18 cellular contexts compared by ENCODE assay signal in the genomic region with DNA sequence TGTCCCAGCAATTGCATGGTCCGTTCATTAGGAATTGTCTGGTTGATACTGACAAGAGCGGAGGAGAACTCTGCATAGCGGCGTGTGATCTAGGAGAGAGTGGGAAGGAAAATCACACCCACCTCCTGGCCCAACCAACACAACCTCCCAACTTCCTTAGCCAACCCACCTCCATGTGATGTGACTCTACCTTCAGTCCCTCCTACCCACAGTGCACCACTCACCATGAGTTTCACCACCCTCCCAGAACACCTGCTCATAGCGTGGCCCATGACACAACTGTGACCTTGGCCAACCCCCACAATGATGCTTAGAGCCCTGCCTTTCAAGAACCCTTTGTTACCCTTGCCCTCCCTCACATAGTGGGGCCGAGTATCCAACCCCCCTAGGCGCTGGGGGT. TPM values are rescaled to one million over a fixed set of nuclear protein-coding genes. Genes with fewer than 3 reads are reported as not detected.
DNase-seq lines count a peak whose midpoint lies in the region; ATAC-seq, FAIRE-seq and TF ChIP-seq lines count a peak whose summit lies in the region.
"Had no signal": no experiment of that assay in that cellular context is flagged by ENCODE, and none has a peak within 500 bp of the region (broad histone marks: within the 10 kb centered on the region; RNA-seq: fewer than 3 reads in every experiment).

No MANE protein-coding gene starts in this region.

- H3K9me3 ChIP-seq in neuronal stem cell (replicated peaks in 1 of 2; ENCODE audit: control insufficient read depth in 2 of 2, insufficient read depth in 1 of 2, low read depth in 1 of 2, low read length in 2 of 2), result no peaks in the 10 kb centered on the region
- H3K9me3 ChIP-seq: BLaER1 had no signal

- no peak overlapping the region for H3K27ac ChIP-seq in neuronal stem cell (replicated peaks; ENCODE audit: low read length)
- H3K27ac ChIP-seq: BLaER1, GM23248 had no signal

- POLR2A ChIA-PET in activated CD8-positive, alpha-beta T cell treated with anti-CD3 and anti-CD28 coated beads for 36 hours (lab: Charles Lee), result interaction anchor here (1.1 to 2.9 kb wide), 3 partner anchors 8 to 13 kb away, joined by 3 to 19 read pairs (median 5); a partner anchor contains a TSS
- POLR2A ChIA-PET in activated CD8-positive, alpha-beta T cell treated with anti-CD3 and anti-CD28 coated beads, Interleukin-2, amount 10 ng/mL, durations not matched to agents 7 days and 5 days (lab: Charles Lee), result no interaction called here

- no peak for TF ChIP-seq CTCF in activated CD8-positive, alpha-beta T cell treated with anti-CD3 and anti-CD28 coated beads for 36 hours (IDR thresholded peaks at IDR 0.05)

- no peaks in the 10 kb centered on the region for H3K27me3 ChIP-seq in neuronal stem cell (ENCODE audit: control insufficient read depth in 3 of 3, insufficient read depth in 3 of 3, low read depth in 1 of 3, low read length in 3 of 3)
- H3K27me3 ChIP-seq: BLaER1 had no signal

- H3K9me3 Mint-ChIP-seq in activated CD8-positive, alpha-beta T cell treated with anti-CD3 and anti-CD28 coated beads for 36 hours, result no peaks in the 10 kb centered on the region
- no peaks in the 10 kb centered on the region for H3K9me3 Mint-ChIP-seq in activated CD8-positive, alpha-beta T cell treated with anti-CD3 and anti-CD28 coated beads, Interleukin-2, amount 10 ng/mL, durations not matched to agents 7 days and 5 days (ENCODE audit: insufficient read depth)
- no peaks in the 10 kb centered on the region for H3K9me3 Mint-ChIP-seq in activated naive CD8-positive, alpha-beta T cell treated with anti-CD3 and anti-CD28 coated beads, Interleukin-2, amount 50 U/mL, for 24 hours
- H3K9me3 Mint-ChIP-seq in effector memory CD8-positive, alpha-beta T cell, result no peaks in the 10 kb centered on the region
- H3K9me3 Mint-ChIP-seq: CD8-positive, alpha-beta memory T cell had no signal

- no peaks in the 10 kb centered on the region for H3K4me1 ChIP-seq in neuronal stem cell (ENCODE audit: control insufficient read depth in 2 of 2, insufficient read depth in 1 of 2, low read depth in 1 of 2, low read length in 2 of 2)
- H3K4me1 ChIP-seq: BLaER1 had no signal

- H3K9ac ChIP-seq in neuronal stem cell (ENCODE audit: low read depth, low read length, poor library complexity), result no peak overlapping the region
- H3K9ac ChIP-seq: BLaER1, GM23248 had no signal

- no peak overlapping the region for H3K4me3 Mint-ChIP-seq in activated CD8-positive, alpha-beta T cell treated with anti-CD3 and anti-CD28 coated beads for 36 hours
- no peak overlapping the region for H3K4me3 Mint-ChIP-seq in activated CD8-positive, alpha-beta T cell treated with anti-CD3 and anti-CD28 coated beads, Interleukin-2, amount 10 ng/mL, durations not matched to agents 7 days and 5 days
- H3K4me3 Mint-ChIP-seq in activated naive CD8-positive, alpha-beta T cell treated with anti-CD3 and anti-CD28 coated beads, Interleukin-2, amount 50 U/mL, for 24 hours, result no peak overlapping the region
- no peak overlapping the region for H3K4me3 Mint-ChIP-seq in effector memory CD8-positive, alpha-beta T cell
- H3K4me3 Mint-ChIP-seq: CD8-positive, alpha-beta memory T cell had no signal

- H2BK120ac ChIP-seq in neuronal stem cell (ENCODE audit: low read depth, low read length), result no peak overlapping the region

- H3K36me3 Mint-ChIP-seq in activated CD8-positive, alpha-beta T cell treated with anti-CD3 and anti-CD28 coated beads for 36 hours (ENCODE audit: low read depth), result peaks cover 49% of the 10 kb centered on the region
- peaks cover 64% of the 10 kb centered on the region for H3K36me3 Mint-ChIP-seq in activated CD8-positive, alpha-beta T cell treated with anti-CD3 and anti-CD28 coated beads, Interleukin-2, amount 10 ng/mL, durations not matched to agents 7 days and 5 days (ENCODE audit: low read depth)
- peaks cover 58% of the 10 kb centered on the region for H3K36me3 Mint-ChIP-seq in activated naive CD8-positive, alpha-beta T cell treated with anti-CD3 and anti-CD28 coated beads, Interleukin-2, amount 50 U/mL, for 24 hours (ENCODE audit: low read depth)
- peaks cover 72% of the 10 kb centered on the region for H3K36me3 Mint-ChIP-seq in effector memory CD8-positive, alpha-beta T cell (ENCODE audit: insufficient read depth)

- no peak overlapping the region for H3K4ac ChIP-seq in neuronal stem cell (ENCODE audit: low read length)

- no peak overlapping the region for H2AK5ac ChIP-seq in neuronal stem cell (ENCODE audit: low read depth, low read length)

- no peak overlapping the region for H3K4me3 ChIP-seq in neuronal stem cell (ENCODE audit: low read length in 2 of 2)
- H3K4me3 ChIP-seq: BLaER1, GM23248 had no signal

- H3K4me1 Mint-ChIP-seq in activated CD8-positive, alpha-beta T cell treated with anti-CD3 and anti-CD28 coated beads for 36 hours (ENCODE audit: low read depth), result peaks cover 11% of the 10 kb centered on the region
- H3K4me1 Mint-ChIP-seq in activated CD8-positive, alpha-beta T cell treated with anti-CD3 and anti-CD28 coated beads, Interleukin-2, amount 10 ng/mL, durations not matched to agents 7 days and 5 days (ENCODE audit: low read depth), result peaks cover 4% of the 10 kb centered on the region
- no peaks in the 10 kb centered on the region for H3K4me1 Mint-ChIP-seq in activated naive CD8-positive, alpha-beta T cell treated with anti-CD3 and anti-CD28 coated beads, Interleukin-2, amount 50 U/mL, for 24 hours
- peaks cover 0 to 2% of the 10 kb centered on the region in 2 donors for H3K4me1 Mint-ChIP-seq in effector memory CD8-positive, alpha-beta T cell (ENCODE audit: low read depth in 2 of 2)

- no peak overlapping the region for H4K8ac ChIP-seq in neuronal stem cell (ENCODE audit: low read depth, low read length)

- peak overlapping the region; percentile 10 for H2BK12ac ChIP-seq in neuronal stem cell (ENCODE audit: low read length)

- no peak overlapping the region for H4K91ac ChIP-seq in neuronal stem cell (ENCODE audit: low read depth, low read length, poor library complexity)

- ATAC-seq in activated CD8-positive, alpha-beta T cell treated with anti-CD3 and anti-CD28 coated beads for 36 hours, result peak; percentile 39
- ATAC-seq in activated CD8-positive, alpha-beta T cell treated with anti-CD3 and anti-CD28 coated beads, Interleukin-2, amount 10 ng/mL, durations not matched to agents 7 days and 5 days, result no peak
- ATAC-seq in activated naive CD8-positive, alpha-beta T cell treated with anti-CD3 and anti-CD28 coated beads, Interleukin-2, amount 50 U/mL, for 24 hours, result peak; percentile 26
- no peak for ATAC-seq in effector memory CD8-positive, alpha-beta T cell (replicated peaks)

- no peak overlapping the region for H2BK15ac ChIP-seq in neuronal stem cell (ENCODE audit: low read length)

- DNase-seq in activated CD8-positive, alpha-beta T cell treated with anti-CD3 and anti-CD28 coated beads for 36 hours, result no peak
- no peak for DNase-seq in activated CD8-positive, alpha-beta T cell treated with anti-CD3 and anti-CD28 coated beads, Interleukin-2, amount 10 ng/mL, durations not matched to agents 7 days and 5 days
- no peak for DNase-seq in GM12891 (ENCODE audit: insufficient read length, low spot score)
- no peak for DNase-seq in activated naive CD8-positive, alpha-beta T cell treated with anti-CD3 and anti-CD28 coated beads, Interleukin-2, amount 50 U/mL, for 24 hours
- DNase-seq in neuronal stem cell (ENCODE audit: low spot score), result no peak
- DNase-seq in stimulated activated CD8-positive, alpha-beta memory T cell treated with anti-CD3 and anti-CD28 coated beads, Interleukin-4, amount 100 ng/mL, for 48 hours, result no peak
- DNase-seq in effector memory CD8-positive, alpha-beta T cell, result no peak
- DNase-seq: CD8-positive, alpha-beta memory T cell; DMS79 treated with DMSO at 0.1 percent for 48 hours; GM23248; KBM-7; MV-4-11; NCI-H1417; NCI-H187 treated with DMSO at 0.1 percent for 48 hours; NCI-H526 treated with DMSO at 0.1 percent for 48 hours had no signal

- H2AFZ ChIP-seq in neuronal stem cell (ENCODE audit: low read length), result no peak overlapping the region
- H2AFZ ChIP-seq: GM23248 had no signal

- no CpG with 5 or more reads among the region's 7 CpGs for WGBS in neuronal stem cell (ENCODE audit: extremely low coverage in 2 of 2, insufficient read length in 2 of 2, insufficient replicate concordance in 1 of 2), 2 donors

- intact Hi-C loops in activated CD8-positive, alpha-beta T cell treated with anti-CD3 and anti-CD28 coated beads for 36 hours (cut with micrococcal nuclease), result no loop called here

- CTCF ChIA-PET in activated CD8-positive, alpha-beta T cell treated with anti-CD3 and anti-CD28 coated beads for 36 hours (lab: Charles Lee), result interaction anchor here (0.7 kb wide), 1 partner anchor 8 kb away, joined by 3 read pairs; a partner anchor contains a TSS
- CTCF ChIA-PET in activated CD8-positive, alpha-beta T cell treated with anti-CD3 and anti-CD28 coated beads, Interleukin-2, amount 10 ng/mL, durations not matched to agents 7 days and 5 days (lab: Charles Lee), result no interaction called here

- no peak overlapping the region for H3K4me2 ChIP-seq in neuronal stem cell (ENCODE audit: insufficient read depth, low read length, poor library complexity, severe bottlenecking)
- H3K4me2 ChIP-seq: BLaER1 had no signal

- H3K23ac ChIP-seq in neuronal stem cell (ENCODE audit: low read depth, low read length, poor library complexity), result peak overlapping the region; percentile 31

- H3K79me1 ChIP-seq in neuronal stem cell (ENCODE audit: low read depth, low read length), result no peaks in the 10 kb centered on the region

- no peak for FAIRE-seq in GM12891 (lab: Jason Lieb, UNC)
- FAIRE-seq: A204.1, RCC 7860 had no signal

- no peak overlapping the region for H3K18ac ChIP-seq in neuronal stem cell (ENCODE audit: low read length)

- no peak overlapping the region for H2BK5ac ChIP-seq in neuronal stem cell (ENCODE audit: low read length)

- TF ChIP-seq POLR2A in GM12891 (IDR thresholded peaks at IDR 0.05; ENCODE audit: low read depth, low read length), result no peak

- peaks cover 34 to 95% of the 10 kb centered on the region in 2 donors for H3K36me3 ChIP-seq in neuronal stem cell (replicated peaks in 1 of 2; ENCODE audit: control insufficient read depth in 2 of 2, insufficient read depth in 2 of 2, low read length in 2 of 2)

- H3K27ac Mint-ChIP-seq in activated CD8-positive, alpha-beta T cell treated with anti-CD3 and anti-CD28 coated beads for 36 hours, result peak overlapping the region; percentile 56
- no peak overlapping the region for H3K27ac Mint-ChIP-seq in activated CD8-positive, alpha-beta T cell treated with anti-CD3 and anti-CD28 coated beads, Interleukin-2, amount 10 ng/mL, durations not matched to agents 7 days and 5 days
- H3K27ac Mint-ChIP-seq in activated naive CD8-positive, alpha-beta T cell treated with anti-CD3 and anti-CD28 coated beads, Interleukin-2, amount 50 U/mL, for 24 hours, result no peak overlapping the region
- no peak overlapping the region for H3K27ac Mint-ChIP-seq in effector memory CD8-positive, alpha-beta T cell

- no peak overlapping the region for H3K14ac ChIP-seq in neuronal stem cell (ENCODE audit: low read length)

- H3K27me3 Mint-ChIP-seq in activated CD8-positive, alpha-beta T cell treated with anti-CD3 and anti-CD28 coated beads for 36 hours, result no peaks in the 10 kb centered on the region
- no peaks in the 10 kb centered on the region for H3K27me3 Mint-ChIP-seq in activated CD8-positive, alpha-beta T cell treated with anti-CD3 and anti-CD28 coated beads, Interleukin-2, amount 10 ng/mL, durations not matched to agents 7 days and 5 days (ENCODE audit: low read depth)
- H3K27me3 Mint-ChIP-seq in activated naive CD8-positive, alpha-beta T cell treated with anti-CD3 and anti-CD28 coated beads, Interleukin-2, amount 50 U/mL, for 24 hours, result no peaks in the 10 kb centered on the region
- no peaks in the 10 kb centered on the region for H3K27me3 Mint-ChIP-seq in effector memory CD8-positive, alpha-beta T cell
- H3K27me3 Mint-ChIP-seq: CD8-positive, alpha-beta memory T cell had no signal

RNA-seq across cellular contexts. Expression of a gene that starts 7.7 kb away (rescaled TPM):
- 10 to 100 TPM; 31.2 to 34.3 TPM for total RNA-seq in activated CD8-positive, alpha-beta T cell treated with anti-CD3 and anti-CD28 coated beads for 36 hours
- total RNA-seq in activated CD8-positive, alpha-beta T cell treated with anti-CD3 and anti-CD28 coated beads, Interleukin-2, amount 10 ng/mL, durations not matched to agents 7 days and 5 days, result 10 to 100 TPM; 59.3 to 59.5 TPM
- polyA plus RNA-seq in GM12891 (2012; ENCODE audit: low read depth, missing spikeins), result 30.4 TPM
- 41.1 TPM for polyA plus RNA-seq in neuronal stem cell (2013, experiment 1 of 2)
- polyA plus RNA-seq in neuronal stem cell (2013, experiment 2 of 2), result 41.5 TPM

RNA-seq across cellular contexts. Expression of a gene that starts 7.9 kb away (rescaled TPM):
- 1,000 to 10,000 TPM; 4,910 to 4,938 TPM for total RNA-seq in activated CD8-positive, alpha-beta T cell treated with anti-CD3 and anti-CD28 coated beads for 36 hours
- total RNA-seq in activated CD8-positive, alpha-beta T cell treated with anti-CD3 and anti-CD28 coated beads, Interleukin-2, amount 10 ng/mL, durations not matched to agents 7 days and 5 days, result 1,000 to 10,000 TPM; 2,792 to 2,813 TPM
- 13,687 TPM for polyA plus RNA-seq in GM12891 (2012; ENCODE audit: low read depth, missing spikeins)
- polyA plus RNA-seq in neuronal stem cell (2013, experiment 1 of 2), result 7,654 TPM
- 7,710 TPM for polyA plus RNA-seq in neuronal stem cell (2013, experiment 2 of 2)

RNA-seq across cellular contexts. Expression of a gene that starts 12.9 kb away (rescaled TPM):
- 1 to 10 TPM; 3.6 to 4.2 TPM for total RNA-seq in activated CD8-positive, alpha-beta T cell treated with anti-CD3 and anti-CD28 coated beads for 36 hours
- 10 to 100 TPM; 12.2 to 12.8 TPM for total RNA-seq in activated CD8-positive, alpha-beta T cell treated with anti-CD3 and anti-CD28 coated beads, Interleukin-2, amount 10 ng/mL, durations not matched to agents 7 days and 5 days
- 3.0 TPM for polyA plus RNA-seq in GM12891 (2012; ENCODE audit: low read depth, missing spikeins)
- 1.3 TPM for polyA plus RNA-seq in neuronal stem cell (2013, experiment 1 of 2)
- polyA plus RNA-seq in neuronal stem cell (2013, experiment 2 of 2), result 1.4 TPM

RNA-seq across cellular contexts. Expression of a gene that starts 25.0 kb away (rescaled TPM):
- 10 to 100 TPM; 64.0 to 72.2 TPM for total RNA-seq in activated CD8-positive, alpha-beta T cell treated with anti-CD3 and anti-CD28 coated beads for 36 hours
- total RNA-seq in activated CD8-positive, alpha-beta T cell treated with anti-CD3 and anti-CD28 coated beads, Interleukin-2, amount 10 ng/mL, durations not matched to agents 7 days and 5 days, result 10 to 100 TPM; 66.7 to 68.9 TPM
- 47.4 TPM for polyA plus RNA-seq in GM12891 (2012; ENCODE audit: low read depth, missing spikeins)
- polyA plus RNA-seq in neuronal stem cell (2013, experiment 1 of 2), result 31.2 TPM
- polyA plus RNA-seq in neuronal stem cell (2013, experiment 2 of 2), result 30.9 TPM

RNA-seq across cellular contexts. Expression of a gene that starts 25.4 kb away (rescaled TPM):
- 10 to 100 TPM; 78.1 to 92.3 TPM for total RNA-seq in activated CD8-positive, alpha-beta T cell treated with anti-CD3 and anti-CD28 coated beads for 36 hours
- total RNA-seq in activated CD8-positive, alpha-beta T cell treated with anti-CD3 and anti-CD28 coated beads, Interleukin-2, amount 10 ng/mL, durations not matched to agents 7 days and 5 days, result 10 to 100 TPM; 72.0 to 78.4 TPM
- 143 TPM for polyA plus RNA-seq in GM12891 (2012; ENCODE audit: low read depth, missing spikeins)
- 63.9 TPM for polyA plus RNA-seq in neuronal stem cell (2013, experiment 1 of 2)
- 63.8 TPM for polyA plus RNA-seq in neuronal stem cell (2013, experiment 2 of 2)

Comparison
In these comparisons a context has a peak if more than half of its experiments do, and no peak if none do; other contexts are left out.
1. ATAC-seq: peak in activated CD8-positive, alpha-beta T cell treated with anti-CD3 and anti-CD28 coated beads for 36 hours (single experiment) and activated naive CD8-positive, alpha-beta T cell treated with anti-CD3 and anti-CD28 coated beads, Interleukin-2, amount 50 U/mL, for 24 hours (single experiment); none in activated CD8-positive, alpha-beta T cell treated with anti-CD3 and anti-CD28 coated beads, Interleukin-2, amount 10 ng/mL, durations not matched to agents 7 days and 5 days (single experiment) and effector memory CD8-positive, alpha-beta T cell (single experiment).